Comparison of ENCODE assay signal across 20 cellular contexts in genomic region chr5:160621503-160621902, GRCh38.
DNase-seq lines count a peak whose midpoint lies in the region; ATAC-seq and TF ChIP-seq lines count a peak whose summit lies in the region.
"Had no signal": no experiment of that assay in that cellular context is flagged by ENCODE, and none has a peak within 500 bp of the region (broad histone marks: within the 10 kb centered on the region; RNA-seq: fewer than 3 reads in every experiment).

No MANE protein-coding gene starts in this region.

- H3K27ac ChIP-seq in upper lobe of left lung, result no peak overlapping the region

- TF ChIP-seq POLR2A in upper lobe of left lung (IDR thresholded peaks at IDR 0.05), result no peak

- TF ChIP-seq CTCF in epithelial cell of esophagus (IDR thresholded peaks at IDR 0.05; ENCODE audit: insufficient read depth, low read depth, low read length, missing control alignments) (no peak), upper lobe of left lung (IDR thresholded peaks at IDR 0.05) (no peak)
- TF ChIP-seq CTCF in activated CD8-positive, alpha-beta T cell treated with anti-CD3 and anti-CD28 coated beads for 36 hours (IDR thresholded peaks at IDR 0.05), result no peak

- H3K27me3 Mint-ChIP-seq in activated CD8-positive, alpha-beta T cell treated with anti-CD3 and anti-CD28 coated beads for 36 hours, result peaks cover 5% of the 10 kb centered on the region

- intact Hi-C loops in left ventricle myocardium superior (cut with micrococcal nuclease), result no loop called here
- intact Hi-C loops in activated CD8-positive, alpha-beta T cell treated with anti-CD3 and anti-CD28 coated beads for 36 hours (cut with micrococcal nuclease), result no loop called here

- H3K4me3 ChIP-seq in epithelial cell of esophagus (ENCODE audit: low read length) (no peak overlapping the region), upper lobe of left lung (no peak overlapping the region)
- H3K4me3 ChIP-seq: GM23338 had no signal

- CTCF ChIA-PET in activated CD8-positive, alpha-beta T cell treated with anti-CD3 and anti-CD28 coated beads for 36 hours (lab: Charles Lee), result interaction anchor here (1.2 kb wide), 1 partner anchor 113 kb away, joined by 5 read pairs; no protein-coding TSS in a partner anchor

- H3K4me3 Mint-ChIP-seq in activated CD8-positive, alpha-beta T cell treated with anti-CD3 and anti-CD28 coated beads for 36 hours, result no peak overlapping the region
- H3K4me3 Mint-ChIP-seq: B cell, CD14-positive monocyte, GM23338 had no signal

- no peaks in the 10 kb centered on the region for H3K4me1 ChIP-seq in upper lobe of left lung

- no peaks in the 10 kb centered on the region for H3K9me3 Mint-ChIP-seq in activated CD8-positive, alpha-beta T cell treated with anti-CD3 and anti-CD28 coated beads for 36 hours
- H3K9me3 Mint-ChIP-seq: GM23338 had no signal

- H3K27me3 ChIP-seq in upper lobe of left lung, result no peaks in the 10 kb centered on the region

- no peak for TF ChIP-seq EP300 in upper lobe of left lung (IDR thresholded peaks at IDR 0.05)

- DNase-seq in Daoy (ENCODE audit: low read depth) (peak; percentile 22), NOMO-1 (lab: John Stamatoyannopoulos, UW; ENCODE audit: unreplicated experiment in 2 of 2) (peak; percentile 55 to 77), epithelial cell of esophagus (ENCODE audit: low read depth) (peak; percentile 11), left ventricle myocardium superior (no peak), upper lobe of left lung (no peak), DMS79 (lab: John Stamatoyannopoulos, UW) (no peak)
- DNase-seq in activated CD8-positive, alpha-beta T cell treated with anti-CD3 and anti-CD28 coated beads for 36 hours, result no peak
- DNase-seq: HCEC 1CT, KBM-7, NCI-H1417, NCI-H1694 treated with DMSO at 0.1 percent for 48 hours, NCI-H2081 treated with DMSO at 0.1 percent for 48 hours, NCI-H2171 treated with DMSO at 0.1 percent for 48 hours, NCI-H446 treated with DMSO at 0.1 percent for 48 hours, NCI-H526 treated with DMSO at 0.1 percent for 48 hours had no signal

- no peaks in the 10 kb centered on the region for H3K36me3 ChIP-seq in upper lobe of left lung

- H3K9me3 ChIP-seq in upper lobe of left lung, result no peaks in the 10 kb centered on the region

- no peaks in the 10 kb centered on the region for H3K36me3 Mint-ChIP-seq in activated CD8-positive, alpha-beta T cell treated with anti-CD3 and anti-CD28 coated beads for 36 hours (ENCODE audit: low read depth)
- H3K36me3 Mint-ChIP-seq: CD14-positive monocyte had no signal

- ATAC-seq in GM18907 (IDR thresholded peaks at IDR 0.05; ENCODE audit: unreplicated experiment) (peak; percentile 54), left ventricle myocardium superior (no peak), upper lobe of left lung (ENCODE audit: low FRiP score in 2 of 2) (no peak)
- ATAC-seq in activated CD8-positive, alpha-beta T cell treated with anti-CD3 and anti-CD28 coated beads for 36 hours, result no peak
- ATAC-seq: GM23338, Right ventricle myocardium inferior had no signal

- POLR2A ChIA-PET in activated CD8-positive, alpha-beta T cell treated with anti-CD3 and anti-CD28 coated beads for 36 hours (lab: Charles Lee), result no interaction called here

- H3K27ac Mint-ChIP-seq in activated CD8-positive, alpha-beta T cell treated with anti-CD3 and anti-CD28 coated beads for 36 hours, result no peak overlapping the region
- H3K27ac Mint-ChIP-seq: B cell, CD14-positive monocyte, GM23338 had no signal

- WGBS in upper lobe of left lung, 2 donors, result 94 to 96% methylated on average over 1 of the region's 1 CpG

- no peaks in the 10 kb centered on the region for H3K4me1 Mint-ChIP-seq in activated CD8-positive, alpha-beta T cell treated with anti-CD3 and anti-CD28 coated beads for 36 hours (ENCODE audit: low read depth)
- H3K4me1 Mint-ChIP-seq: B cell, CD14-positive monocyte had no signal

Comparison
In these comparisons a context has a peak if more than half of its experiments do, and no peak if none do; other contexts are left out.
1. DNase-seq: peak in Daoy (single experiment), NOMO-1 (2 of 2) and epithelial cell of esophagus (single experiment); none in left ventricle myocardium superior (single experiment), activated CD8-positive, alpha-beta T cell treated with anti-CD3 and anti-CD28 coated beads for 36 hours (single experiment), upper lobe of left lung (0 of 2) and DMS79 (single experiment).